ENCODE assay signal across 1 cellular context in the genomic region with DNA sequence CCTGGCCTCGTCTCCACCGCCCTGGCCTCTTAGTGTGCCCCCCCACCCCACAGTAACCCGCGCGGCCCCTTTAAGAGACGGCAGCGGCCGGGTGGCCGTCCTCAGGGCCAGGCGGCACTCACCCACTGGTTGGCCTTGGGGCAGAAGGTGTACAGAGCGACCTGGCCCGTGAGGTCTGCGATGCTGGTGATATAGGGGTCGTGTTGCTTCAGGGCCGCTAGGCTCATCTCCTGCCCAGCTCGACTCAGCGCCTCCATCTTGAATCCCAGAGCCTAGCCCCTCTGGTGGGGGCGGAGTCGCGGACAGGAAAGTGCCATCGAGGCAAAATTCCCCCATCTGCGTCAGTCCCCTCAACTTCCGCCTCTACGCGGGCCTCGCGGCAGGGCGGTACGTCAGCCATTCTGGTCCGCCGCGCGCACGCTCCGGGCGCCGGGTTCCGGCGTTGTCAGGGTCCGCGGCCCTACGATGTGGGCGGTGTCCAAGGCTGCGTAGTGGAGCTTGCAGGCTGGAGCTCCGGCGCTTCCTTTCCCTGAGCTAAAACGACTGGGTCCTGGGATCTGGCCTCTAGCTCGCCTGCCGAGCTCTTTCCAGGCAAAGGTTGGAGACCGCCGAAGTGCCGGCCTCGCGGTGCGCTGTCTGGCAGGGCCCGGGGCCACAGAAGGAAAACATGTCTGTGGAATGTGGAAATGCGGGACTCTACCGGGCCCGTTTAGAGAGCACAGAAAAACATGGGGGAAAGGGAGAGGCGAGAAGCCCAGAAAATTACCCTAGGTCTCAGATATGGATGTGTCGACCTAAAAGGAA.
TF ChIP-seq lines count a peak whose summit lies in the region.

A gene (minus strand): TSS at position 283 of the 804 bp plus-strand sequence. CDS start 26 bp downstream, at position 257.

TF ChIP-seq in HepG2, 621 proteins besides CTCF, POLR2A, EP300 and RAD21 (continued from another document and continues in another):
- TF ChIP-seq, protein P1, sequence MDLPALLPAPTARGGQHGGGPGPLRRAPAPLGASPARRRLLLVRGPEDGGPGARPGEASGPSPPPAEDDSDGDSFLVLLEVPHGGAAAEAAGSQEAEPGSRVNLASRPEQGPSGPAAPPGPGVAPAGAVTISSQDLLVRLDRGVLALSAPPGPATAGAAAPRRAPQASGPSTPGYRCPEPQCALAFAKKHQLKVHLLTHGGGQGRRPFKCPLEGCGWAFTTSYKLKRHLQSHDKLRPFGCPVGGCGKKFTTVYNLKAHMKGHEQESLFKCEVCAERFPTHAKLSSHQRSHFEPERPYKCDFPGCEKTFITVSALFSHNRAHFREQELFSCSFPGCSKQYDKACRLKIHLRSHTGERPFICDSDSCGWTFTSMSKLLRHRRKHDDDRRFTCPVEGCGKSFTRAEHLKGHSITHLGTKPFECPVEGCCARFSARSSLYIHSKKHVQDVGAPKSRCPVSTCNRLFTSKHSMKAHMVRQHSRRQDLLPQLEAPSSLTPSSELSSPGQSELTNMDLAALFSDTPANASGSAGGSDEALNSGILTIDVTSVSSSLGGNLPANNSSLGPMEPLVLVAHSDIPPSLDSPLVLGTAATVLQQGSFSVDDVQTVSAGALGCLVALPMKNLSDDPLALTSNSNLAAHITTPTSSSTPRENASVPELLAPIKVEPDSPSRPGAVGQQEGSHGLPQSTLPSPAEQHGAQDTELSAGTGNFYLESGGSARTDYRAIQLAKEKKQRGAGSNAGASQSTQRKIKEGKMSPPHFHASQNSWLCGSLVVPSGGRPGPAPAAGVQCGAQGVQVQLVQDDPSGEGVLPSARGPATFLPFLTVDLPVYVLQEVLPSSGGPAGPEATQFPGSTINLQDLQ (CRISPR knock-in tag; IDR thresholded peaks at IDR 0.05), result peak; percentile 96
- TF ChIP-seq ZNF292 (CRISPR knock-in tag; IDR thresholded peaks at IDR 0.05; ENCODE audit: borderline replicate concordance, low read depth) (peak; percentile 62), FOSL1 (CRISPR knock-in tag; IDR thresholded peaks at IDR 0.05; ENCODE audit: borderline replicate concordance) (peak; percentile 33; the same call in 1 of the 2 replicates), ZNF839 (CRISPR knock-in tag; IDR thresholded peaks at IDR 0.05; ENCODE audit: borderline replicate concordance) (peak; percentile 58; the same call in 1 of the 2 replicates), CAMTA2 (CRISPR knock-in tag; IDR thresholded peaks at IDR 0.05; ENCODE audit: borderline replicate concordance) (peak; percentile 97), SIN3A (IDR thresholded peaks at IDR 0.05; ENCODE audit: borderline replicate concordance, low read depth, low read length) (peak; percentile 40; the same call in 1 of the 2 replicates), ZSCAN25 (CRISPR knock-in tag; IDR thresholded peaks at IDR 0.05) (no peak), ZSCAN21 (CRISPR knock-in tag; IDR thresholded peaks at IDR 0.05; ENCODE audit: borderline replicate concordance) (peak; percentile 95), SYNCRIP (IDR thresholded peaks at IDR 0.05; ENCODE audit: insufficient read depth, low read depth, low read length) (no peak), NFE2L1 (CRISPR knock-in tag; IDR thresholded peaks at IDR 0.05; ENCODE audit: borderline replicate concordance) (peak; percentile 54; the same call in 1 of the 2 replicates), SRY (CRISPR knock-in tag; IDR thresholded peaks at IDR 0.05) (peak; percentile 77; the same call in 1 of the 2 replicates), ZNF644 (CRISPR knock-in tag; IDR thresholded peaks at IDR 0.05; ENCODE audit: low read depth) (0 out of 2 replicates have a peak, but pooled peaks have one; percentile 8), REL (CRISPR knock-in tag; conservative IDR thresholded peaks at IDR 0.05) (0 out of 2 replicates have a peak, but pooled peaks have one; percentile 59), THYN1 (CRISPR knock-in tag; IDR thresholded peaks at IDR 0.05; ENCODE audit: borderline replicate concordance, low read depth) (no peak), ZKSCAN8 (CRISPR knock-in tag; IDR thresholded peaks at IDR 0.05; ENCODE audit: borderline replicate concordance) (peak; percentile 96; the same call in 1 of the 2 replicates), ZNF563 (CRISPR knock-in tag; IDR thresholded peaks at IDR 0.05) (peak; percentile 96)
- TF ChIP-seq, protein P2, sequence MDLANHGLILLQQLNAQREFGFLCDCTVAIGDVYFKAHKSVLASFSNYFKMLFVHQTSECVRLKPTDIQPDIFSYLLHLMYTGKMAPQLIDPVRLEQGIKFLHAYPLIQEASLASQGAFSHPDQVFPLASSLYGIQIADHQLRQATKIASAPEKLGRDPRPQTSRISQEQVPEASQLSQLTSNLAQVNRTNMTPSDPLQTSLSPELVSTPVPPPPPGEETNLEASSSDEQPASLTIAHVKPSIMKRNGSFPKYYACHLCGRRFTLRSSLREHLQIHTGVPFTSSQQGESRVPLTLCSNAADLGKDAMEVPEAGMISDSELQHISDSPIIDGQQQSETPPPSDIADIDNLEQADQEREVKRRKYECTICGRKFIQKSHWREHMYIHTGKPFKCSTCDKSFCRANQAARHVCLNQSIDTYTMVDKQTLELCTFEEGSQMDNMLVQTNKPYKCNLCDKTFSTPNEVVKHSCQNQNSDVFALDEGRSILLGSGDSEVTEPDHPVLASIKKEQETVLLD (CRISPR knock-in tag; IDR thresholded peaks at IDR 0.05; ENCODE audit: low read depth), result peak; percentile 95
- TF ChIP-seq, protein P3, sequence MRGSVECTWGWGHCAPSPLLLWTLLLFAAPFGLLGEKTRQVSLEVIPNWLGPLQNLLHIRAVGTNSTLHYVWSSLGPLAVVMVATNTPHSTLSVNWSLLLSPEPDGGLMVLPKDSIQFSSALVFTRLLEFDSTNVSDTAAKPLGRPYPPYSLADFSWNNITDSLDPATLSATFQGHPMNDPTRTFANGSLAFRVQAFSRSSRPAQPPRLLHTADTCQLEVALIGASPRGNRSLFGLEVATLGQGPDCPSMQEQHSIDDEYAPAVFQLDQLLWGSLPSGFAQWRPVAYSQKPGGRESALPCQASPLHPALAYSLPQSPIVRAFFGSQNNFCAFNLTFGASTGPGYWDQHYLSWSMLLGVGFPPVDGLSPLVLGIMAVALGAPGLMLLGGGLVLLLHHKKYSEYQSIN (CRISPR knock-in tag; IDR thresholded peaks at IDR 0.05; ENCODE audit: borderline replicate concordance), result no peak
- TF ChIP-seq, protein P4, sequence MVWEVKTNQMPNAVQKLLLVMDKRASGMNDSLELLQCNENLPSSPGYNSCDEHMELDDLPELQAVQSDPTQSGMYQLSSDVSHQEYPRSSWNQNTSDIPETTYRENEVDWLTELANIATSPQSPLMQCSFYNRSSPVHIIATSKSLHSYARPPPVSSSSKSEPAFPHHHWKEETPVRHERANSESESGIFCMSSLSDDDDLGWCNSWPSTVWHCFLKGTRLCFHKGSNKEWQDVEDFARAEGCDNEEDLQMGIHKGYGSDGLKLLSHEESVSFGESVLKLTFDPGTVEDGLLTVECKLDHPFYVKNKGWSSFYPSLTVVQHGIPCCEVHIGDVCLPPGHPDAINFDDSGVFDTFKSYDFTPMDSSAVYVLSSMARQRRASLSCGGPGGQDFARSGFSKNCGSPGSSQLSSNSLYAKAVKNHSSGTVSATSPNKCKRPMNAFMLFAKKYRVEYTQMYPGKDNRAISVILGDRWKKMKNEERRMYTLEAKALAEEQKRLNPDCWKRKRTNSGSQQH (CRISPR knock-in tag; IDR thresholded peaks at IDR 0.05; ENCODE audit: low read depth), result peak; percentile 98; the same call in 1 of the 2 replicates
- TF ChIP-seq, protein P5, sequence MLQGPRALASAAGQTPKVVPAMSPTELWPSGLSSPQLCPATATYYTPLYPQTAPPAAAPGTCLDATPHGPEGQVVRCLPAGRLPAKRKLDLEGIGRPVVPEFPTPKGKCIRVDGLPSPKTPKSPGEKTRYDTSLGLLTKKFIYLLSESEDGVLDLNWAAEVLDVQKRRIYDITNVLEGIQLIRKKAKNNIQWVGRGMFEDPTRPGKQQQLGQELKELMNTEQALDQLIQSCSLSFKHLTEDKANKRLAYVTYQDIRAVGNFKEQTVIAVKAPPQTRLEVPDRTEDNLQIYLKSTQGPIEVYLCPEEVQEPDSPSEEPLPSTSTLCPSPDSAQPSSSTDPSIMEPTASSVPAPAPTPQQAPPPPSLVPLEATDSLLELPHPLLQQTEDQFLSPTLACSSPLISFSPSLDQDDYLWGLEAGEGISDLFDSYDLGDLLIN (CRISPR knock-in tag; IDR thresholded peaks at IDR 0.05; ENCODE audit: borderline replicate concordance), result peak; percentile 85; the same call in 1 of the 2 replicates
- TF ChIP-seq, protein P6, sequence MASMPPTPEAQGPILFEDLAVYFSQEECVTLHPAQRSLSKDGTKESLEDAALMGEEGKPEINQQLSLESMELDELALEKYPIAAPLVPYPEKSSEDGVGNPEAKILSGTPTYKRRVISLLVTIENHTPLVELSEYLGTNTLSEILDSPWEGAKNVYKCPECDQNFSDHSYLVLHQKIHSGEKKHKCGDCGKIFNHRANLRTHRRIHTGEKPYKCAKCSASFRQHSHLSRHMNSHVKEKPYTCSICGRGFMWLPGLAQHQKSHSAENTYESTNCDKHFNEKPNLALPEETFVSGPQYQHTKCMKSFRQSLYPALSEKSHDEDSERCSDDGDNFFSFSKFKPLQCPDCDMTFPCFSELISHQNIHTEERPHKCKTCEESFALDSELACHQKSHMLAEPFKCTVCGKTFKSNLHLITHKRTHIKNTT (CRISPR knock-in tag; IDR thresholded peaks at IDR 0.05), result no peak
- TF ChIP-seq, protein P7, sequence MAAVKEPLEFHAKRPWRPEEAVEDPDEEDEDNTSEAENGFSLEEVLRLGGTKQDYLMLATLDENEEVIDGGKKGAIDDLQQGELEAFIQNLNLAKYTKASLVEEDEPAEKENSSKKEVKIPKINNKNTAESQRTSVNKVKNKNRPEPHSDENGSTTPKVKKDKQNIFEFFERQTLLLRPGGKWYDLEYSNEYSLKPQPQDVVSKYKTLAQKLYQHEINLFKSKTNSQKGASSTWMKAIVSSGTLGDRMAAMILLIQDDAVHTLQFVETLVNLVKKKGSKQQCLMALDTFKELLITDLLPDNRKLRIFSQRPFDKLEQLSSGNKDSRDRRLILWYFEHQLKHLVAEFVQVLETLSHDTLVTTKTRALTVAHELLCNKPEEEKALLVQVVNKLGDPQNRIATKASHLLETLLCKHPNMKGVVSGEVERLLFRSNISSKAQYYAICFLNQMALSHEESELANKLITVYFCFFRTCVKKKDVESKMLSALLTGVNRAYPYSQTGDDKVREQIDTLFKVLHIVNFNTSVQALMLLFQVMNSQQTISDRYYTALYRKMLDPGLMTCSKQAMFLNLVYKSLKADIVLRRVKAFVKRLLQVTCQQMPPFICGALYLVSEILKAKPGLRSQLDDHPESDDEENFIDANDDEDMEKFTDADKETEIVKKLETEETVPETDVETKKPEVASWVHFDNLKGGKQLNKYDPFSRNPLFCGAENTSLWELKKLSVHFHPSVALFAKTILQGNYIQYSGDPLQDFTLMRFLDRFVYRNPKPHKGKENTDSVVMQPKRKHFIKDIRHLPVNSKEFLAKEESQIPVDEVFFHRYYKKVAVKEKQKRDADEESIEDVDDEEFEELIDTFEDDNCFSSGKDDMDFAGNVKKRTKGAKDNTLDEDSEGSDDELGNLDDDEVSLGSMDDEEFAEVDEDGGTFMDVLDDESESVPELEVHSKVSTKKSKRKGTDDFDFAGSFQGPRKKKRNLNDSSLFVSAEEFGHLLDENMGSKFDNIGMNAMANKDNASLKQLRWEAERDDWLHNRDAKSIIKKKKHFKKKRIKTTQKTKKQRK (IDR thresholded peaks at IDR 0.05; ENCODE audit: low read length), result no peak
- TF ChIP-seq, protein P8, sequence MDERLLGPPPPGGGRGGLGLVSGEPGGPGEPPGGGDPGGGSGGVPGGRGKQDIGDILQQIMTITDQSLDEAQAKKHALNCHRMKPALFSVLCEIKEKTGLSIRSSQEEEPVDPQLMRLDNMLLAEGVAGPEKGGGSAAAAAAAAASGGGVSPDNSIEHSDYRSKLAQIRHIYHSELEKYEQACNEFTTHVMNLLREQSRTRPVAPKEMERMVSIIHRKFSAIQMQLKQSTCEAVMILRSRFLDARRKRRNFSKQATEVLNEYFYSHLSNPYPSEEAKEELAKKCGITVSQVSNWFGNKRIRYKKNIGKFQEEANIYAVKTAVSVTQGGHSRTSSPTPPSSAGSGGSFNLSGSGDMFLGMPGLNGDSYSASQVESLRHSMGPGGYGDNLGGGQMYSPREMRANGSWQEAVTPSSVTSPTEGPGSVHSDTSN (CRISPR knock-in tag; IDR thresholded peaks at IDR 0.05), result peak; percentile 40; the same call in 1 of the 2 replicates
